In the genomic region with DNA sequence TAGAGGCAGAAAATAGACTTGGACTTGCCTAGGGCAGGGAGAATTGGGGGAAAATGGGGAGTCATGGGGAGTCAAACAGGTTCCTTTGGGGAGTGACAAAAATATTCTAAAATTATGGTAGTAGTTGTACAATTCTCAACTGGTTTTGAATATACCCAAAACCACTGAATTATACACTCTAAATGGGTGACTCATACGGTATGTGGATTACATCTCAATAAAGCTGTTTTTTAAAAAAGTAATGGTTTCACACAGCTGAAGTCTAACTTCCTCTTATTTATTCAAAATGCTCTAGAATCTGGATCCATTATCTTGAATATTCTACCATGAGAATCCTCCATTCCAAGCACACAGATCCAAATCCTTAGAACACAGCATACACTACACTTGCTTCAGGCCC, we compare ENCODE assay signal across 18 cellular contexts. TPM values are rescaled to one million over a fixed set of nuclear protein-coding genes. Genes with fewer than 3 reads are reported as not detected.
A peak's percentile ranks its signal among the peaks of the same experiment; 100 is the strongest.
DNase-seq lines count a peak whose midpoint lies in the region; ATAC-seq and TF ChIP-seq lines count a peak whose summit lies in the region.
"Had no signal": no experiment of that assay in that cellular context is flagged by ENCODE, and none has a peak within 500 bp of the region (broad histone marks: within the 10 kb centered on the region; RNA-seq: fewer than 3 reads in every experiment).

No MANE protein-coding gene starts in this region.

- H3K9me1 ChIP-seq in IMR-90 (ENCODE audit: insufficient read depth, low read length): peaks cover 2% of the 10 kb centered on the region

- peaks cover 65 to 98% (median 95%) of the 10 kb centered on the region in 11 experiments for H3K36me3 ChIP-seq in BLaER1 treated with 17β-estradiol and CSF1 and Interleukin-3, amounts not matched to agents 10 nM and 100 nM
- peaks cover 28% of the 10 kb centered on the region for H3K36me3 ChIP-seq in IMR-90 (ENCODE audit: control insufficient read depth, insufficient read depth, low read length)
- peaks cover 11% of the 10 kb centered on the region; the same call in 1 of the 2 replicates for H3K36me3 ChIP-seq in SU-DHL-6 (ENCODE audit: low read length)

- intact Hi-C loops in IMR-90 (cut with micrococcal nuclease): no loop called here

- no peaks in the 10 kb centered on the region for H3K9me2 ChIP-seq in SU-DHL-6 (replicated peaks; ENCODE audit: insufficient read depth, low read length)

- peaks cover 20 to 45% of the 10 kb centered on the region in 2 donors for H3K4me1 Mint-ChIP-seq in immature natural killer cell

- POLR2A ChIA-PET in IMR-90 (lab: Charles Lee; ENCODE audit: unreplicated experiment): no interaction called here
- POLR2A ChIA-PET in RWPE1 (lab: Yijun Ruan, JAX; ENCODE audit: low non-redundant PET): no interaction called here

- TF ChIP-seq RAD21 in IMR-90 (IDR thresholded peaks at IDR 0.05; ENCODE audit: low read length): no peak

- no peak overlapping the region for H4K5ac ChIP-seq in IMR-90 (ENCODE audit: low read depth, low read length)

- peaks cover 0 to 2% (median 0%) of the 10 kb centered on the region in 3 donors for H3K27me3 Mint-ChIP-seq in immature natural killer cell (ENCODE audit: low read depth in 3 of 3)
- H3K27me3 Mint-ChIP-seq: central memory CD8-positive, alpha-beta T cell; naive thymus-derived CD8-positive, alpha-beta T cell had no signal

- in situ Hi-C loops in IMR-90 (cut with MboI; ENCODE audit: low sequenced_read_pairs): no loop called here

- H3K27me3 ChIP-seq in BLaER1 treated with 17β-estradiol and CSF1 and Interleukin-3, amounts not matched to agents 10 nM and 100 nM: no peaks in the 10 kb centered on the region
- no peaks in the 10 kb centered on the region for H3K27me3 ChIP-seq in IMR-90 (ENCODE audit: control insufficient read depth, insufficient read depth, low read length)
- no peaks in the 10 kb centered on the region for H3K27me3 ChIP-seq in SU-DHL-6 (ENCODE audit: low read length)
- H3K27me3 ChIP-seq: testis had no signal

- TF ChIP-seq CTCF in IMR-90 (conservative IDR thresholded peaks at IDR 0.05; ENCODE audit: low read depth, low read length) (no peak), SU-DHL-6 (IDR thresholded peaks at IDR 0.05; ENCODE audit: insufficient read depth, low read length, poor library complexity, severe bottlenecking) (no peak), RWPE1 (conservative IDR thresholded peaks at IDR 0.05; ENCODE audit: low read depth) (no peak)

- no peak overlapping the region for H3K4me3 ChIP-seq in BLaER1 treated with 17β-estradiol and CSF1 and Interleukin-3, amounts not matched to agents 10 nM and 100 nM
- H3K4me3 ChIP-seq in IMR-90 (ENCODE audit: insufficient read depth, low read depth, low read length) (no peak overlapping the region), SU-DHL-6 (ENCODE audit: insufficient read depth, low read length, poor library complexity, severe bottlenecking) (no peak overlapping the region)
- H3K4me3 ChIP-seq: testis had no signal

- H3K4me2 ChIP-seq in BLaER1 treated with 17β-estradiol and CSF1 and Interleukin-3, amounts not matched to agents 10 nM and 100 nM: peak overlapping the region in 7 of 11 experiments; percentile 7 to 63 (median 38); a peak in 10 of 22 replicates
- peak overlapping the region; percentile 53; the same call in 1 of the 2 replicates for H3K4me2 ChIP-seq in IMR-90 (ENCODE audit: low read depth, low read length)
- no peak overlapping the region for H3K4me2 ChIP-seq in SU-DHL-6 (ENCODE audit: low read depth, low read length, poor library complexity, severe bottlenecking)

- H3F3A ChIP-seq in SU-DHL-6 (ENCODE audit: insufficient read depth): no peaks in the 10 kb centered on the region; the same call in 1 of the 2 replicates

- peaks cover 70 to 100% (median 95%) of the 10 kb centered on the region in 11 experiments for H4K20me1 ChIP-seq in BLaER1 treated with 17β-estradiol and CSF1 and Interleukin-3, amounts not matched to agents 10 nM and 100 nM
- peaks cover 57% of the 10 kb centered on the region for H4K20me1 ChIP-seq in IMR-90 (ENCODE audit: insufficient read depth, low read length)
- H4K20me1 ChIP-seq in SU-DHL-6 (ENCODE audit: low read depth, low read length): peaks cover 11% of the 10 kb centered on the region

- no peak overlapping the region for H3K56ac ChIP-seq in IMR-90 (ENCODE audit: extremely low read depth, insufficient read depth, low read length)

- peaks cover 0 to 8% (median 0%) of the 10 kb centered on the region in 11 experiments; a peak in 1 of 22 replicates for H3K9me3 ChIP-seq in BLaER1 treated with 17β-estradiol and CSF1 and Interleukin-3, amounts not matched to agents 10 nM and 100 nM (replicated peaks in 1 of 11)
- H3K9me3 ChIP-seq in IMR-90 (ENCODE audit: control insufficient read depth, insufficient read depth, low read length): no peaks in the 10 kb centered on the region
- H3K9me3 ChIP-seq in SU-DHL-6 (ENCODE audit: insufficient read depth, low read length): no peaks in the 10 kb centered on the region
- H3K9me3 ChIP-seq: testis had no signal

- H3K4ac ChIP-seq in IMR-90 (ENCODE audit: low read depth, low read length): no peak overlapping the region

- peak overlapping the region; percentile 33 to 84 (median 52) for H3K27ac Mint-ChIP-seq in immature natural killer cell
- H3K27ac Mint-ChIP-seq: activated T-cell treated with anti-CD3 and anti-CD28 coated beads, Interleukin-2, amount 50 U/mL, for 72 hours had no signal

- no peak for TF ChIP-seq POLR2A in IMR-90 (IDR thresholded peaks at IDR 0.05; ENCODE audit: low read depth, low read length)

- H3K9me3 Mint-ChIP-seq in immature natural killer cell: no peaks in the 10 kb centered on the region
- H3K9me3 Mint-ChIP-seq: activated T-cell treated with anti-CD3 and anti-CD28 coated beads, Interleukin-2, amount 50 U/mL, for 72 hours; central memory CD8-positive, alpha-beta T cell; naive thymus-derived CD8-positive, alpha-beta T cell had no signal

- H3K23ac ChIP-seq in IMR-90 (ENCODE audit: low read depth, low read length): no peak overlapping the region; the same call in 1 of the 2 replicates

- dilution Hi-C loops in IMR-90 (cut with HindIII; ENCODE audit: low sequenced_read_pairs, unreplicated experiment): no loop called here

- H4K91ac ChIP-seq in IMR-90 (ENCODE audit: insufficient read depth, low read depth, low read length): no peak overlapping the region

- H2BK5ac ChIP-seq in IMR-90 (ENCODE audit: low read depth, low read length, poor library complexity, severe bottlenecking): no peak overlapping the region

- no peak overlapping the region; the same call in 1 of the 2 replicates for H3K14ac ChIP-seq in IMR-90 (replicated peaks; ENCODE audit: low read depth, low read length)

- no CpG with 5 or more reads among the region's 1 CpG for WGBS in IMR-90 (ENCODE audit: extremely low coverage in 2 of 2, insufficient read length in 1 of 2), 2 experiments

- H2BK20ac ChIP-seq in IMR-90 (ENCODE audit: low read depth, low read length): no peak overlapping the region

- no peak overlapping the region for H2BK120ac ChIP-seq in IMR-90 (ENCODE audit: low read depth, low read length)

- H3K79me1 ChIP-seq in IMR-90 (ENCODE audit: low read depth in 1 of 2, low read length in 2 of 2): peaks cover 24 to 86% of the 10 kb centered on the region in 2 experiments

- peaks cover 0 to 33% (median 13%) of the 10 kb centered on the region in 10 experiments; a peak in 14 of 20 replicates for H3K4me1 ChIP-seq in BLaER1 treated with 17β-estradiol and CSF1 and Interleukin-3, amounts not matched to agents 10 nM and 100 nM
- peaks cover 6% of the 10 kb centered on the region for H3K4me1 ChIP-seq in IMR-90 (ENCODE audit: control insufficient read depth, insufficient read depth, low read length)

- H3K18ac ChIP-seq in IMR-90 (ENCODE audit: low read depth, low read length): no peak overlapping the region

- H3K9ac ChIP-seq in BLaER1 treated with 17β-estradiol and CSF1 and Interleukin-3, amounts not matched to agents 10 nM and 100 nM: no peak overlapping the region
- H3K9ac ChIP-seq in IMR-90 (ENCODE audit: low read depth, low read length) (no peak overlapping the region), SU-DHL-6 (ENCODE audit: low read length) (no peak overlapping the region)

- no peak overlapping the region for H2AK5ac ChIP-seq in IMR-90 (ENCODE audit: low read depth, low read length)

- peak; percentile 44; the same call in 1 of the 2 replicates for ATAC-seq in IMR-90 (ENCODE audit: low read depth)
- ATAC-seq: activated T-cell treated with anti-CD3 and anti-CD28 coated beads, Interleukin-2, amount 50 U/mL, for 72 hours; left ventricle myocardium superior; naive thymus-derived CD8-positive, alpha-beta T cell; Right ventricle myocardium inferior had no signal

- peak overlapping the region in 3 of 11 experiments; percentile 7 to 36 (median 18); a peak in 1 of 22 replicates for H3K27ac ChIP-seq in BLaER1 treated with 17β-estradiol and CSF1 and Interleukin-3, amounts not matched to agents 10 nM and 100 nM
- H3K27ac ChIP-seq in IMR-90 (ENCODE audit: insufficient read depth, low read length): no peak overlapping the region; the same call in 1 of the 2 replicates
- 0 out of 2 replicates have a peak overlapping the region, but pooled peaks have one; percentile 24 for H3K27ac ChIP-seq in SU-DHL-6 (ENCODE audit: low read depth, low read length)
- H3K27ac ChIP-seq in RWPE1: no peak overlapping the region
- H3K27ac ChIP-seq: testis had no signal

- H3K79me2 ChIP-seq in SU-DHL-6 (ENCODE audit: insufficient read depth, low read length): peaks cover 92% of the 10 kb centered on the region

- H3K36me3 Mint-ChIP-seq in immature natural killer cell: peaks cover 5 to 20% (median 9%) of the 10 kb centered on the region in 3 donors

- no peak overlapping the region for H4K8ac ChIP-seq in IMR-90 (ENCODE audit: low read depth in 2 of 2, low read length in 2 of 2)

- H2BK15ac ChIP-seq in IMR-90 (ENCODE audit: low read depth, low read length): no peak overlapping the region

- no TSS peak for BruUV-seq in IMR-90 (replicated peaks; lab: Mats Ljungman, UMichigan)

- CTCF ChIA-PET in IMR-90 (lab: Yijun Ruan, JAX) (no interaction called here), RWPE1 (lab: Yijun Ruan, JAX) (no interaction called here)

- no peak overlapping the region for H2AK9ac ChIP-seq in IMR-90 (replicated peaks; ENCODE audit: low read depth, low read length, poor library complexity)

- DNase-seq in IMR-90 (peak; percentile 56), immature natural killer cell (no peak), Ammon's horn (ENCODE audit: low spot score) (no peak), RKO (ENCODE audit: low spot score) (no peak), RWPE1 (ENCODE audit: low spot score) (no peak), midbrain (lab: John Stamatoyannopoulos, UW) (no peak)
- DNase-seq: activated T-cell treated with anti-CD3 and anti-CD28 coated beads, Interleukin-2, amount 50 U/mL, for 72 hours; foreskin melanocyte; left ventricle myocardium superior; naive thymus-derived CD8-positive, alpha-beta T cell; NCI-H82; retina; T-helper 9 cell; testis had no signal

- H3K4me3 Mint-ChIP-seq in immature natural killer cell: peak overlapping the region in 3 of 5 donors; percentile 1 to 31 (median 8)
- H3K4me3 Mint-ChIP-seq: activated T-cell treated with anti-CD3 and anti-CD28 coated beads, Interleukin-2, amount 50 U/mL, for 72 hours; central memory CD8-positive, alpha-beta T cell; naive thymus-derived CD8-positive, alpha-beta T cell had no signal

- no peak overlapping the region for H2AFZ ChIP-seq in IMR-90 (replicated peaks; ENCODE audit: low read length, poor library complexity)
- no peak overlapping the region for H2AFZ ChIP-seq in SU-DHL-6 (ENCODE audit: low read depth, low read length, severe bottlenecking)

RNA-seq across cellular contexts. Expression of gene EIF4G3, which starts 11.1 kb away (rescaled TPM):
- total RNA-seq in IMR-90 (2012; rRNA removed): 25.8 and 29.2 TPM in 2 replicates
- polyA plus RNA-seq in IMR-90 (2012; rRNA removed): 49.2 and 49.6 TPM in 2 replicates
- polyA plus RNA-seq in IMR-90 (2012; cell fraction: cytosol; rRNA removed): 13.0 and 18.0 TPM in 2 replicates
- polyA plus RNA-seq in IMR-90 (2012; cell fraction: nucleus; rRNA removed; ENCODE audit: low replicate concordance): 47.7 and 85.2 TPM in 2 replicates
- 10 to 100 TPM in 2 of 3 donors, 1 to 10 TPM in 1; 7.4 to 21.6 (median 17.9) TPM for polyA plus RNA-seq in immature natural killer cell
